ENCODE assay signal across 1 cellular context in the genomic region with DNA sequence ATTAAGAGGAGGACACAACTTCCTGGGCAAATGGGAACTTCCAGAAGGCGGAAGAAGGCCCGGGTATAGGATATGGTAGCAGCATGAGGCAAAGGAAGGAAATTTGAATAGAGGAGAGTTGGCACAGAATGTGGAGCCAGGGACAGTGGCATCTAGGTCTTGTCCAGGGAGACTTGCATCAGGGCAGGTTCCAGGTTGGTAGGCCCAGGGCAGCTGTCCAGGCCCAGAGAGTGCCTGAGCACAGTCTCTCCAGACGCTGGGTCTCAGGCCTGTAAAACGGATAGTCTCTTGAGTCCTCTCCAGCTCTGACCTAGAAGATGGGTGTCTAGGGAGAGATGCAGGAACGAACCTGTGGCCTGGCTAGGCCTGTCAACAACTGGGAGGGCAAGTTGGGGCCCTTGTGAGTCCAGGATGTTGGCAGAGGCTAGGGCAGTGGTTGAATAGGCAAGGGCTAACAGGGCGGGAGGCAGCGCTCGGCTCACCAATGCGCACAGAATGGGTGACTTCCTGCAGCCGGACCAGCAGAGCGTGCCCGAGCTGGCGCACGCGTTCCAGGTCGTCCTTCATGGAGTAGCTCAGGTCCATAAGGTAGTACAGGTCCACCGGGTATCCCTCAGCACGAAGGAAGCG.
TF ChIP-seq lines count a peak whose summit lies in the region.

No MANE protein-coding gene starts in this region.

TF ChIP-seq in HepG2, 621 proteins besides CTCF, POLR2A, EP300 and RAD21:
- TF ChIP-seq AHR (CRISPR knock-in tag; IDR thresholded peaks at IDR 0.05) (0 out of 2 replicates have a peak, but pooled peaks have one; percentile 15), ASH2L (IDR thresholded peaks at IDR 0.05; ENCODE audit: insufficient read length, low read depth, low read length) (no peak)
